In the genomic region with DNA sequence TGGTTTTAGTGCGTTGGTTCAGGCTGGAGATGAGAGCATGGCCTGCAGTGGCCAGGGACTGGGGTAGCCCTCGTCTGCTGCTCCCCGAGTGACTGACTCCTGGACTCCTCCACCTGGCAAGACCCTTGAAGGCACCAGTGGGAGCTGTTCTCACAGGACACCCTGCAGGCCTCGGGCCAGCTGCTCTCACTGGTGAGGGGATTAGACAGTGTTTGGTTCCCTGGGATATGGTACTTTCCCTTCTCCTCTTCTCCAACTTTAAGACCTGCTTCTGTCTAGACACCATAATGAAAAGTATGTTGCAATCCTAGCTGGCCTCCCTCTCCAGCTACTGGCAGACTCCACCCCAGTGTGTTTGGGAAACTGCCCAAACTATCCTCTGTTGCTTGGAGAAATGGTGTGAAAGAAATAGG, we compare ENCODE assay signal across 15 cellular contexts.
DNase-seq lines count a peak whose midpoint lies in the region; ATAC-seq and TF ChIP-seq lines count a peak whose summit lies in the region.
"Had no signal": no experiment of that assay in that cellular context is flagged by ENCODE, and none has a peak within 500 bp of the region (broad histone marks: within the 10 kb centered on the region; RNA-seq: fewer than 3 reads in every experiment).

No MANE protein-coding gene starts in this region.

- H3K36me3 ChIP-seq in hepatocyte (replicated peaks; ENCODE audit: insufficient read depth, low read depth), result no peaks in the 10 kb centered on the region
- H3K36me3 ChIP-seq in testis (ENCODE audit: low read depth, missing control alignments), result no peaks in the 10 kb centered on the region
- no peaks in the 10 kb centered on the region for H3K36me3 ChIP-seq in PC-9 (ENCODE audit: low read depth)

- ATAC-seq in SK-N-SH treated with all-trans-retinoic acid at 6 μM for 48 hours (no peak), GM19463 (IDR thresholded peaks at IDR 0.05; ENCODE audit: unreplicated experiment) (no peak)

- H3K4me3 ChIP-seq in hepatocyte (no peak overlapping the region), testis (no peak overlapping the region), PC-9 (no peak overlapping the region)

- no peak overlapping the region for H3K27ac ChIP-seq in hepatocyte
- no peak overlapping the region for H3K27ac ChIP-seq in testis
- H3K27ac ChIP-seq in PC-9, result no peak overlapping the region

- no peak for TF ChIP-seq CTCF in hepatocyte (IDR thresholded peaks at IDR 0.05; ENCODE audit: poor library complexity)
- TF ChIP-seq CTCF in testis (IDR thresholded peaks at IDR 0.05), result no peak
- TF ChIP-seq CTCF in PC-9 (conservative IDR thresholded peaks at IDR 0.05), result no peak

- H3K9me2 ChIP-seq in hepatocyte (replicated peaks; ENCODE audit: insufficient read depth) (no peaks in the 10 kb centered on the region), PC-9 (ENCODE audit: insufficient read depth) (no peaks in the 10 kb centered on the region)
- H3K9me2 ChIP-seq: SK-N-SH had no signal

- H3F3A ChIP-seq in PC-9 (ENCODE audit: insufficient read depth, low read depth), result no peaks in the 10 kb centered on the region

- H4K20me1 ChIP-seq in hepatocyte (ENCODE audit: insufficient read depth, poor library complexity, severe bottlenecking) (no peaks in the 10 kb centered on the region), PC-9 (ENCODE audit: insufficient read depth) (no peaks in the 10 kb centered on the region)

- TF ChIP-seq POLR2A in testis (IDR thresholded peaks at IDR 0.05), result no peak

- H3K4me2 ChIP-seq in hepatocyte (no peak overlapping the region), PC-9 (no peak overlapping the region)
- H3K4me2 ChIP-seq: SK-N-SH had no signal

- H3K79me2 ChIP-seq in hepatocyte (no peaks in the 10 kb centered on the region), PC-9 (ENCODE audit: low read depth) (no peaks in the 10 kb centered on the region)

- WGBS in hepatocyte (ENCODE audit: low lambda C conversion rate, missing lambda C conversion rate), result 74% methylated on average over 4 of the region's 4 CpGs
- WGBS in testis, 2 donors, result 64 to 80% methylated on average over 4 of the region's 4 CpGs

- CTCF ChIA-PET in PC-9 (lab: Charles Lee), result no interaction called here

- no TSS peak for BruUV-seq in PC-9 (replicated peaks; lab: Mats Ljungman, UMichigan)

- DNase-seq in NCI-H2196 (lab: John Stamatoyannopoulos, UW; ENCODE audit: unreplicated experiment) (peak; percentile 23), NCI-H2196 treated with DMSO at 0.1 percent for 48 hours (lab: John Stamatoyannopoulos, UW; ENCODE audit: unreplicated experiment) (no peak), astrocyte of the hippocampus (ENCODE audit: low read depth, low spot score) (peak; percentile 72), hepatocyte (ENCODE audit: low spot score) (peak; percentile 25), testis (peak; percentile 44), PC-9 (no peak)
- DNase-seq: 8988T; activated CD4-positive, alpha-beta T cell treated with anti-CD3 and anti-CD28 coated beads, Interleukin-2, amount 10 ng/mL, durations not matched to agents 24 days and 14 days; activated gamma-delta T cell; glutamatergic neuron; KG1; mesendoderm; SK-N-SH had no signal

- H2AFZ ChIP-seq in hepatocyte (no peak overlapping the region), PC-9 (no peak overlapping the region)

- H3K27me3 ChIP-seq in hepatocyte (no peaks in the 10 kb centered on the region), testis (no peaks in the 10 kb centered on the region), PC-9 (ENCODE audit: insufficient read depth, low read depth) (peaks cover 44% of the 10 kb centered on the region)

- H3K9me3 ChIP-seq in hepatocyte (ENCODE audit: low read depth) (no peaks in the 10 kb centered on the region), testis (no peaks in the 10 kb centered on the region), PC-9 (ENCODE audit: insufficient read depth, low read depth) (no peaks in the 10 kb centered on the region)
- H3K9me3 ChIP-seq: SK-N-SH had no signal

- H3K4me1 ChIP-seq in hepatocyte (ENCODE audit: insufficient read depth), result no peaks in the 10 kb centered on the region
- H3K4me1 ChIP-seq in testis, result no peaks in the 10 kb centered on the region
- H3K4me1 ChIP-seq in PC-9 (replicated peaks; ENCODE audit: insufficient read depth), result no peaks in the 10 kb centered on the region

- POLR2A ChIA-PET in PC-9 (lab: Charles Lee; ENCODE audit: unreplicated experiment), result no interaction called here

- intact Hi-C loops in testis (cut with DNase I; ENCODE audit: low total_unique reads), result no loop called here
- intact Hi-C loops in PC-9 (cut with micrococcal nuclease; ENCODE audit: unreplicated experiment), result no loop called here

TF ChIP-seq in SK-N-SH treated with all-trans-retinoic acid at 6 μM for 48 hours, 23 proteins besides CTCF, POLR2A, EP300 and RAD21:
- TF ChIP-seq CSDC2 (CRISPR knock-in tag; IDR thresholded peaks at IDR 0.05), result no peak

Comparison
In these comparisons a context has a peak if more than half of its experiments do, and no peak if none do; other contexts are left out.
1. DNase-seq: peak in NCI-H2196 (single experiment), astrocyte of the hippocampus (single experiment), hepatocyte (single experiment) and testis (single experiment); none in NCI-H2196 treated with DMSO at 0.1 percent for 48 hours (single experiment) and PC-9 (0 of 2).